13 cellular contexts compared by ENCODE assay signal in the genomic region with DNA sequence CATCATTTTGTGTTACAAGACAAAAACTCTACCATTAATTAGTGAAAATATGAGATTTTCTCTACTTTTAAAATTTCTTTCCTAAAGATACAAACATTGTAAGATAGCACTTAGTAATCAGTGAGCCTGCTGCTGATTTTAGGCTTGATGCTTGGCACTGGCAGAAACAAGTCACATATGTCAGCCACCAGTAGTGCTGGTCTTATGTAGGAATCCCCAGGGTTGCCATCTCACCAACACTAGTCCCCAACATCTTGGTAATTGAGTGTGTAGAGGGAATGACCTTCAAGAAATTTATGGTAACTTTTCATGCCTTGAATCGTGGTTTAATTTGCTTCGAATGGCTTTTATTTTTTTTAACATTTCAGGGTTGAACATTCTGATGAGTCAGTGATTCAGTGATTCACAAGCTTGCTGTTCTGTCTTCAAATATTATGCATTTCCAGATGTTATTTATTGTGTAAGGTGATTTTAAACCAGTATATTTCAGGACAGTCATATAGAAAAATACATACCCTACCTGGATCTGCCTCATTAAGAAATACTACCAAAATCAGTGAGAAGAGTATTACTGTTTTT. TPM values are rescaled to one million over a fixed set of nuclear protein-coding genes. Genes with fewer than 3 reads are reported as not detected.
A peak's percentile ranks its signal among the peaks of the same experiment; 100 is the strongest.
DNase-seq lines count a peak whose midpoint lies in the region; ATAC-seq, FAIRE-seq and TF ChIP-seq lines count a peak whose summit lies in the region.
"Had no signal": no experiment of that assay in that cellular context is flagged by ENCODE, and none has a peak within 500 bp of the region (broad histone marks: within the 10 kb centered on the region; RNA-seq: fewer than 3 reads in every experiment).

No MANE protein-coding gene starts in this region.

- ATAC-seq in HG02642 (IDR thresholded peaks at IDR 0.05; ENCODE audit: poor library complexity, unreplicated experiment), result no peak

- H3K9ac ChIP-seq in skeletal muscle tissue (ENCODE audit: low read depth in 1 of 3, low read length in 3 of 3), result no peak overlapping the region

- TF ChIP-seq CTCF in nephron progenitor cell (IDR thresholded peaks at IDR 0.05), result no peak

- intact Hi-C loops in activated CD4-positive, alpha-beta memory T cell treated with anti-CD3 and anti-CD28 coated beads for 36 hours (cut with micrococcal nuclease), result loop anchor here (5.0 kb wide), 3 partner anchors 82 to 468 kb away; a partner anchor contains a TSS

- H3K27ac Mint-ChIP-seq in activated CD4-positive, alpha-beta memory T cell treated with anti-CD3 and anti-CD28 coated beads for 36 hours, result peak overlapping the region; percentile 46
- no peak overlapping the region for H3K27ac Mint-ChIP-seq in nephron progenitor cell

- no peak overlapping the region for H3K4me3 ChIP-seq in skeletal muscle tissue (ENCODE audit: low read length in 3 of 3)
- H3K4me3 ChIP-seq: spleen had no signal

- no peak overlapping the region for H3K4me3 Mint-ChIP-seq in activated CD4-positive, alpha-beta memory T cell treated with anti-CD3 and anti-CD28 coated beads for 36 hours
- no peak overlapping the region for H3K4me3 Mint-ChIP-seq in nephron progenitor cell

- no peaks in the 10 kb centered on the region for H3K9me3 ChIP-seq in skeletal muscle tissue (ENCODE audit: control insufficient read depth in 3 of 3, low read length in 3 of 3)
- H3K9me3 ChIP-seq: spleen had no signal

- peaks cover 4 to 10% (median 5%) of the 10 kb centered on the region in 3 donors for H3K4me1 ChIP-seq in skeletal muscle tissue (ENCODE audit: control insufficient read depth in 3 of 3, insufficient read depth in 3 of 3, low read length in 3 of 3)

- no peak for TF ChIP-seq POLR2A in H54 (IDR thresholded peaks at IDR 0.05; ENCODE audit: low read depth, low read length)

- H3K36me3 ChIP-seq in skeletal muscle tissue (ENCODE audit: control insufficient read depth in 3 of 3, insufficient read depth in 3 of 3, low read length in 3 of 3), result peaks cover 5 to 31% (median 19%) of the 10 kb centered on the region in 3 donors

- H3K36me3 Mint-ChIP-seq in activated CD4-positive, alpha-beta memory T cell treated with anti-CD3 and anti-CD28 coated beads for 36 hours, result peaks cover 23% of the 10 kb centered on the region
- peaks cover 54% of the 10 kb centered on the region for H3K36me3 Mint-ChIP-seq in nephron progenitor cell (ENCODE audit: low read depth)

- CTCF ChIA-PET in activated CD4-positive, alpha-beta memory T cell treated with anti-CD3 and anti-CD28 coated beads for 36 hours (lab: Charles Lee), result interaction anchor here (0.7 to 4.1 kb wide), 12 partner anchors 11 to 553 kb away, joined by 3 to 17 read pairs (median 4); a partner anchor contains a TSS

- no peaks in the 10 kb centered on the region for H3K9me3 Mint-ChIP-seq in activated CD4-positive, alpha-beta memory T cell treated with anti-CD3 and anti-CD28 coated beads for 36 hours
- no peaks in the 10 kb centered on the region for H3K9me3 Mint-ChIP-seq in nephron progenitor cell

- POLR2A ChIA-PET in activated CD4-positive, alpha-beta memory T cell treated with anti-CD3 and anti-CD28 coated beads for 36 hours (lab: Charles Lee), result interaction anchor here (1.1 kb wide), 1 partner anchor 83 kb away, joined by 4 read pairs; no protein-coding TSS in a partner anchor

- peak; percentile 81 for FAIRE-seq in H54 (lab: Jason Lieb, UNC)
- FAIRE-seq: colon had no signal

- peak overlapping the region; percentile 5 for H3K27ac ChIP-seq in skeletal muscle tissue (ENCODE audit: low read depth, low read length)

- no peaks in the 10 kb centered on the region for H3K27me3 ChIP-seq in skeletal muscle tissue (ENCODE audit: control insufficient read depth in 3 of 3, insufficient read depth in 3 of 3, low read length in 3 of 3)
- H3K27me3 ChIP-seq: spleen had no signal

- peaks cover 21% of the 10 kb centered on the region for H3K4me1 Mint-ChIP-seq in activated CD4-positive, alpha-beta memory T cell treated with anti-CD3 and anti-CD28 coated beads for 36 hours (ENCODE audit: low read depth)
- H3K4me1 Mint-ChIP-seq in nephron progenitor cell, result peaks cover 25% of the 10 kb centered on the region

- no peaks in the 10 kb centered on the region for H3K27me3 Mint-ChIP-seq in activated CD4-positive, alpha-beta memory T cell treated with anti-CD3 and anti-CD28 coated beads for 36 hours
- no peaks in the 10 kb centered on the region for H3K27me3 Mint-ChIP-seq in nephron progenitor cell (ENCODE audit: low read depth, poor library complexity)

- DNase-seq in H54 (ENCODE audit: insufficient read length, low spot score), result no peak
- DNase-seq in activated CD4-positive, alpha-beta memory T cell treated with anti-CD3 and anti-CD28 coated beads for 36 hours, result no peak
- DNase-seq in fibroblast of gingiva (ENCODE audit: low read depth), result peak; percentile 39
- DNase-seq in NCI-H524 (lab: John Stamatoyannopoulos, UW), result no peak
- DNase-seq in nephron progenitor cell, result no peak
- no peak for DNase-seq in T1000 (lab: John Stamatoyannopoulos, UW)
- DNase-seq: activated CD4-positive, alpha-beta T cell treated with anti-CD3 and anti-CD28 coated beads for 4 hours; GDM1; spleen had no signal

RNA-seq across cellular contexts. Expression of a gene that starts 11.9 kb away (rescaled TPM):
- total RNA-seq in activated CD4-positive, alpha-beta memory T cell treated with anti-CD3 and anti-CD28 coated beads for 36 hours, result 10 to 100 TPM; 21.9 to 22.4 TPM
- 21.9 TPM for total RNA-seq in skeletal muscle tissue

RNA-seq across cellular contexts. Expression of a gene that starts 45.7 kb away (rescaled TPM):
- not detected for total RNA-seq in activated CD4-positive, alpha-beta memory T cell treated with anti-CD3 and anti-CD28 coated beads for 36 hours
- 2.6 TPM for total RNA-seq in skeletal muscle tissue
- total RNA-seq: spleen, subcutaneous adipose tissue had no signal
